In the genomic region with DNA sequence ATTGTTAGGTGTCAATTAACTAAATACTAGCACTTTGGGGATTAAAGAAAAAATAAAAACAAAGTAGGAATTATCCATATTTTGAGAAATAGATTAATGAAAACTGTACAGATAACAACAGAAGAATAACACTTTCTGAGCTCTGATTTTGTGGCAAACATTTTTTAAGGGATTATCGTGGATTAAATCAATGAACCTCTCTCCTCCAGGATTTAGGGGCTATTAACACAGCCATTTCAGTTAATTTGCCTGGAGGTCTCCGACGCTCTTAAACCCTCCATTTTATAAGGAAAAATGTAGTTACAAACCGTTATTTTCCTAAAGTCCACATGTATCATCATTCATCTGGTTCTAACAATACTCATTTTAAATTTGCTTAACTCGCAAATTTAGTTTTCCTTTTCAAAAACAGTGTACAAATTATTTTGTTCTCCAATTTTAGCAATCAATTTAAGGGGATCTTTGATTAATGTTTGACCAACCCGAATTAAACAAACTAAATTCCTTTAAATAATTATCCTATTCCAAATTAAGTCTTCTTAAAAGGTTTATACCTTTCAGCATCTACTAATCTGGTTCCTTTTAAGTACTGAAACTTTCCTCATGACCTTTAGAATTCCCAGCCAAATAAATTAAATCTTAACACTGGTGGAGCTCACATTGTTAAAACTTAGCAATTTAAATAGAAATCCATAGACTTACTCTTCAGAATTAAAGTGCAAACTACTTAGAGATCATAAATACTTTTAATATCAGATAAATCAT, we compare ENCODE assay signal across 9 cellular contexts. TPM values are rescaled to one million over a fixed set of nuclear protein-coding genes. Genes with fewer than 3 reads are reported as not detected.
DNase-seq lines count a peak whose midpoint lies in the region; ATAC-seq, FAIRE-seq and TF ChIP-seq lines count a peak whose summit lies in the region.
"Had no signal": no experiment of that assay in that cellular context is flagged by ENCODE, and none has a peak within 500 bp of the region (broad histone marks: within the 10 kb centered on the region; RNA-seq: fewer than 3 reads in every experiment).

No MANE protein-coding gene starts in this region.

- no peak overlapping the region for H3K27ac ChIP-seq in right cardiac atrium (ENCODE audit: low read length)
- H3K27ac ChIP-seq: BLaER1 treated with 17β-estradiol and CSF1 and Interleukin-3, amounts not matched to agents 10 nM and 100 nM had no signal

- intact Hi-C loops in activated CD8-positive, alpha-beta T cell treated with anti-CD3 and anti-CD28 coated beads for 36 hours (cut with micrococcal nuclease): loop anchor here (5.0 kb wide), 1 partner anchor 49 kb away; a partner anchor contains a TSS
- intact Hi-C loops in right cardiac atrium (cut with DNase I): no loop called here

- no peaks in the 10 kb centered on the region for H3K4me1 ChIP-seq in right cardiac atrium (ENCODE audit: control insufficient read depth, insufficient read depth, low read length)

- no peak for TF ChIP-seq CTCF in activated CD8-positive, alpha-beta T cell treated with anti-CD3 and anti-CD28 coated beads for 36 hours (IDR thresholded peaks at IDR 0.05)

- no peak for FAIRE-seq in GM12891 (lab: Jason Lieb, UNC)

- peaks cover 15% of the 10 kb centered on the region for H3K36me3 Mint-ChIP-seq in activated CD4-positive, alpha-beta T cell treated with anti-CD3 and anti-CD28 coated beads, Interleukin-2, amount 10 ng/mL, durations not matched to agents 7 days and 5 days (ENCODE audit: low read depth)
- H3K36me3 Mint-ChIP-seq in activated CD8-positive, alpha-beta T cell treated with anti-CD3 and anti-CD28 coated beads for 36 hours (ENCODE audit: low read depth): peaks cover 10% of the 10 kb centered on the region

- peak overlapping the region; percentile 35 for H3K4me3 ChIP-seq in right cardiac atrium (ENCODE audit: low read length)
- H3K4me3 ChIP-seq: BLaER1 treated with 17β-estradiol and CSF1 and Interleukin-3, amounts not matched to agents 10 nM and 100 nM had no signal

- no peak for TF ChIP-seq POLR2A in GM12891 (IDR thresholded peaks at IDR 0.05; ENCODE audit: low read depth, low read length)

- H3K9me3 Mint-ChIP-seq in activated CD4-positive, alpha-beta T cell treated with anti-CD3 and anti-CD28 coated beads, Interleukin-2, amount 10 ng/mL, durations not matched to agents 7 days and 5 days: no peaks in the 10 kb centered on the region
- no peaks in the 10 kb centered on the region for H3K9me3 Mint-ChIP-seq in activated CD8-positive, alpha-beta T cell treated with anti-CD3 and anti-CD28 coated beads for 36 hours
- no peaks in the 10 kb centered on the region for H3K9me3 Mint-ChIP-seq in stimulated activated naive CD8-positive, alpha-beta T cell treated with anti-CD3 and anti-CD28 coated beads, Interleukin-15, amount 100 ng/mL, for 72 hours

- H3K27ac Mint-ChIP-seq in activated CD4-positive, alpha-beta T cell treated with anti-CD3 and anti-CD28 coated beads, Interleukin-2, amount 10 ng/mL, durations not matched to agents 7 days and 5 days: peak overlapping the region; percentile 98
- peak overlapping the region; percentile 98 for H3K27ac Mint-ChIP-seq in activated CD8-positive, alpha-beta T cell treated with anti-CD3 and anti-CD28 coated beads for 36 hours
- H3K27ac Mint-ChIP-seq in stimulated activated naive CD8-positive, alpha-beta T cell treated with anti-CD3 and anti-CD28 coated beads, Interleukin-15, amount 100 ng/mL, for 72 hours: peak overlapping the region; percentile 98 to 99

- WGBS in right cardiac atrium: 60% methylated on average over 6 of the region's 6 CpGs

- H3K9me3 ChIP-seq in right cardiac atrium (ENCODE audit: control insufficient read depth, low read length): no peaks in the 10 kb centered on the region

- no peak for ATAC-seq in activated CD8-positive, alpha-beta T cell treated with anti-CD3 and anti-CD28 coated beads for 36 hours
- ATAC-seq in right cardiac atrium: no peak
- no peak for ATAC-seq in stimulated activated naive CD8-positive, alpha-beta T cell treated with anti-CD3 and anti-CD28 coated beads, Interleukin-15, amount 100 ng/mL, for 72 hours

- H3K4me1 Mint-ChIP-seq in activated CD4-positive, alpha-beta T cell treated with anti-CD3 and anti-CD28 coated beads, Interleukin-2, amount 10 ng/mL, durations not matched to agents 7 days and 5 days: peaks cover 43% of the 10 kb centered on the region
- peaks cover 20% of the 10 kb centered on the region for H3K4me1 Mint-ChIP-seq in activated CD8-positive, alpha-beta T cell treated with anti-CD3 and anti-CD28 coated beads for 36 hours (ENCODE audit: low read depth)
- H3K4me1 Mint-ChIP-seq in stimulated activated naive CD8-positive, alpha-beta T cell treated with anti-CD3 and anti-CD28 coated beads, Interleukin-15, amount 100 ng/mL, for 72 hours: peaks cover 51% of the 10 kb centered on the region

- H3K27me3 ChIP-seq in right cardiac atrium (ENCODE audit: control insufficient read depth, insufficient read depth): no peaks in the 10 kb centered on the region

- no peak for DNase-seq in activated CD4-positive, alpha-beta T cell treated with anti-CD3 and anti-CD28 coated beads, Interleukin-2, amount 10 ng/mL, durations not matched to agents 7 days and 5 days
- no peak for DNase-seq in activated CD4-positive, alpha-beta T cell treated with anti-CD3 and anti-CD28 coated beads for 1 hour
- DNase-seq in activated CD8-positive, alpha-beta T cell treated with anti-CD3 and anti-CD28 coated beads for 36 hours: no peak
- DNase-seq in right cardiac atrium: no peak
- no peak for DNase-seq in stimulated activated naive CD8-positive, alpha-beta T cell treated with anti-CD3 and anti-CD28 coated beads, Interleukin-15, amount 100 ng/mL, for 72 hours
- DNase-seq in NOMO-1 treated with dmso at 0.1 percent for 144 hours (lab: John Stamatoyannopoulos, UW; ENCODE audit: unreplicated experiment): no peak
- DNase-seq in NCI-H748 treated with DMSO at 0.1 percent for 48 hours (lab: John Stamatoyannopoulos, UW): no peak
- no peak for DNase-seq in GM12891 (ENCODE audit: insufficient read length, low spot score)

- POLR2A ChIA-PET in activated CD4-positive, alpha-beta T cell treated with anti-CD3 and anti-CD28 coated beads, Interleukin-2, amount 10 ng/mL, durations not matched to agents 7 days and 5 days (lab: Charles Lee): interaction anchor here (1.4 kb wide), 1 partner anchor 9 kb away, joined by 6 read pairs; no protein-coding TSS in a partner anchor
- POLR2A ChIA-PET in activated CD8-positive, alpha-beta T cell treated with anti-CD3 and anti-CD28 coated beads for 36 hours (lab: Charles Lee): interaction anchor here (0.7 to 4.2 kb wide), 2 partner anchors 51 to 71 kb away, joined by 3 to 22 read pairs; a partner anchor contains a TSS

- peak overlapping the region; percentile 93 for H3K4me3 Mint-ChIP-seq in activated CD4-positive, alpha-beta T cell treated with anti-CD3 and anti-CD28 coated beads, Interleukin-2, amount 10 ng/mL, durations not matched to agents 7 days and 5 days
- peak overlapping the region; percentile 98 for H3K4me3 Mint-ChIP-seq in activated CD8-positive, alpha-beta T cell treated with anti-CD3 and anti-CD28 coated beads for 36 hours
- peak overlapping the region; percentile 85 to 98 for H3K4me3 Mint-ChIP-seq in stimulated activated naive CD8-positive, alpha-beta T cell treated with anti-CD3 and anti-CD28 coated beads, Interleukin-15, amount 100 ng/mL, for 72 hours

- no peaks in the 10 kb centered on the region for H3K27me3 Mint-ChIP-seq in activated CD4-positive, alpha-beta T cell treated with anti-CD3 and anti-CD28 coated beads, Interleukin-2, amount 10 ng/mL, durations not matched to agents 7 days and 5 days
- peaks cover 2% of the 10 kb centered on the region for H3K27me3 Mint-ChIP-seq in activated CD8-positive, alpha-beta T cell treated with anti-CD3 and anti-CD28 coated beads for 36 hours
- H3K27me3 Mint-ChIP-seq in stimulated activated naive CD8-positive, alpha-beta T cell treated with anti-CD3 and anti-CD28 coated beads, Interleukin-15, amount 100 ng/mL, for 72 hours: peaks cover 16% of the 10 kb centered on the region

- CTCF ChIA-PET in activated CD4-positive, alpha-beta T cell treated with anti-CD3 and anti-CD28 coated beads, Interleukin-2, amount 10 ng/mL, durations not matched to agents 7 days and 5 days (lab: Charles Lee): interaction anchor here (1.4 kb wide), 2 partner anchors 9 to 30 kb away, joined by 6 to 7 read pairs; a partner anchor contains a TSS
- CTCF ChIA-PET in activated CD8-positive, alpha-beta T cell treated with anti-CD3 and anti-CD28 coated beads for 36 hours (lab: Charles Lee): interaction anchor here (1.0 to 4.1 kb wide), 6 partner anchors 10 to 58 kb away, joined by 3 to 15 read pairs (median 7); no protein-coding TSS in a partner anchor

TF ChIP-seq in GM12891, 5 proteins besides CTCF, POLR2A, EP300 and RAD21:
- TF ChIP-seq PAX5 (IDR thresholded peaks at IDR 0.05; ENCODE audit: insufficient read depth, low read length, severe bottlenecking): no peak
- no peak for TF ChIP-seq SPI1 (IDR thresholded peaks at IDR 0.05; ENCODE audit: low read depth, low read length)
- no peak for TF ChIP-seq POLR2AphosphoS5 (IDR thresholded peaks at IDR 0.05; ENCODE audit: low read depth, low read length)
- no peak for TF ChIP-seq POU2F2 (IDR thresholded peaks at IDR 0.05; ENCODE audit: low read depth, low read length)
- TF ChIP-seq TAF1 (IDR thresholded peaks at IDR 0.05; ENCODE audit: low read depth, low read length): no peak

RNA-seq across cellular contexts. Expression of a gene that starts 30.7 kb away (rescaled TPM):
- total RNA-seq in activated CD4-positive, alpha-beta T cell treated with anti-CD3 and anti-CD28 coated beads, Interleukin-2, amount 10 ng/mL, durations not matched to agents 7 days and 5 days: 100 to 1,000 TPM; 110 to 132 TPM
- 100 to 1,000 TPM; 147 TPM for total RNA-seq in activated CD8-positive, alpha-beta T cell treated with anti-CD3 and anti-CD28 coated beads for 36 hours
- 100 to 1,000 TPM in 2 of 4 donors, 10 to 100 TPM in 2; 80.5 to 113 (median 94.2) TPM for total RNA-seq in right cardiac atrium
- 34.1 TPM for polyA plus RNA-seq in right cardiac atrium
- polyA plus RNA-seq in GM12891 (2012; ENCODE audit: low read depth, missing spikeins): 51.7 TPM

RNA-seq across cellular contexts. Expression of a gene that starts 39.8 kb away (rescaled TPM):
- total RNA-seq in activated CD4-positive, alpha-beta T cell treated with anti-CD3 and anti-CD28 coated beads, Interleukin-2, amount 10 ng/mL, durations not matched to agents 7 days and 5 days: under 1 TPM; 0.73 to 0.99 TPM
- 1 to 10 TPM; 1.9 to 2.7 TPM for total RNA-seq in activated CD8-positive, alpha-beta T cell treated with anti-CD3 and anti-CD28 coated beads for 36 hours
- total RNA-seq in right cardiac atrium: 1 to 10 TPM in 2 of 4 donors, under 1 TPM in 2; 0.56 to 2.4 (median 1.2) TPM
- polyA plus RNA-seq in right cardiac atrium: 0.41 TPM
- polyA plus RNA-seq in GM12891 (2012; ENCODE audit: low read depth, missing spikeins): 0.26 TPM

RNA-seq across cellular contexts. Expression of a gene that starts 49.8 kb away (rescaled TPM):
- 10 to 100 TPM; 54.4 to 62.4 TPM for total RNA-seq in activated CD4-positive, alpha-beta T cell treated with anti-CD3 and anti-CD28 coated beads, Interleukin-2, amount 10 ng/mL, durations not matched to agents 7 days and 5 days
- total RNA-seq in activated CD8-positive, alpha-beta T cell treated with anti-CD3 and anti-CD28 coated beads for 36 hours: 10 to 100 TPM; 30.7 to 32.1 TPM
- 10 to 100 TPM in 1 of 4 donors, 1 to 10 TPM in 3; 8.9 to 10.7 (median 9.5) TPM for total RNA-seq in right cardiac atrium
- 5.9 TPM for polyA plus RNA-seq in right cardiac atrium
- polyA plus RNA-seq in GM12891 (2012; ENCODE audit: low read depth, missing spikeins): 12.6 TPM
